10 cellular contexts compared by ENCODE assay signal in genomic region chr16:89476379-89476778, GRCh38. TPM values are rescaled to one million over a fixed set of nuclear protein-coding genes. Genes with fewer than 3 reads are reported as not detected.
DNase-seq lines count a peak whose midpoint lies in the region; ATAC-seq and TF ChIP-seq lines count a peak whose summit lies in the region.
"Had no signal": no experiment of that assay in that cellular context is flagged by ENCODE, and none has a peak within 500 bp of the region (broad histone marks: within the 10 kb centered on the region; RNA-seq: fewer than 3 reads in every experiment).

No MANE protein-coding gene starts in this region.

- peaks cover 96% of the 10 kb centered on the region for H3K79me2 ChIP-seq in SU-DHL-6 (ENCODE audit: insufficient read depth, low read length)

- H3K4me2 ChIP-seq in SU-DHL-6 (ENCODE audit: low read depth, low read length, poor library complexity, severe bottlenecking): peak overlapping the region; percentile 52

- TF ChIP-seq CTCF in Caco-2 (IDR thresholded peaks at IDR 0.05; ENCODE audit: insufficient read depth in 1 of 2, low read depth in 1 of 2, low read length in 1 of 2, severe bottlenecking in 1 of 2, unreplicated experiment in 1 of 2): no peak
- TF ChIP-seq CTCF in SU-DHL-6 (IDR thresholded peaks at IDR 0.05; ENCODE audit: insufficient read depth, low read length, poor library complexity, severe bottlenecking): no peak

- H3K4me3 Mint-ChIP-seq in Caco-2 (ENCODE audit: unreplicated experiment) (no peak overlapping the region), memory B cell (peak overlapping the region; percentile 70)

- H3F3A ChIP-seq in SU-DHL-6 (ENCODE audit: insufficient read depth): peaks cover 21% of the 10 kb centered on the region

- CTCF ChIA-PET in Caco-2 (lab: Charles Lee): no interaction called here

- peaks cover 48% of the 10 kb centered on the region for H4K20me1 ChIP-seq in SU-DHL-6 (ENCODE audit: low read depth, low read length)

- peaks cover 69% of the 10 kb centered on the region for H3K4me1 ChIP-seq in Caco-2

- BruUV-seq in Caco-2 (replicated peaks; lab: Mats Ljungman, UMichigan): no TSS peak

- POLR2A ChIA-PET in Caco-2 (lab: Charles Lee): no interaction called here

- H2AFZ ChIP-seq in SU-DHL-6 (ENCODE audit: low read depth, low read length, severe bottlenecking): no peak overlapping the region

- no peaks in the 10 kb centered on the region for H3K36me3 ChIP-seq in Caco-2 (ENCODE audit: control insufficient read depth, insufficient read depth, low read length)
- H3K36me3 ChIP-seq in SU-DHL-6 (ENCODE audit: low read length): no peaks in the 10 kb centered on the region
- H3K36me3 ChIP-seq: sigmoid colon, thoracic aorta had no signal

- peaks cover 70% of the 10 kb centered on the region for H3K4me1 Mint-ChIP-seq in Caco-2 (ENCODE audit: low read depth, unreplicated experiment)
- H3K4me1 Mint-ChIP-seq in memory B cell: peaks cover 65% of the 10 kb centered on the region

- no peak for DNase-seq in Caco-2
- no peak for DNase-seq in memory B cell (ENCODE audit: low spot score in 2 of 2)
- DNase-seq in NOMO-1 treated with DMSO at 0.1 percent for 48 hours (lab: John Stamatoyannopoulos, UW; ENCODE audit: unreplicated experiment): no peak
- no peak for DNase-seq in NCI-H187 treated with DMSO at 0.1 percent for 48 hours (lab: John Stamatoyannopoulos, UW)
- DNase-seq: sigmoid colon had no signal

- no peaks in the 10 kb centered on the region for H3K9me3 ChIP-seq in Caco-2
- no peaks in the 10 kb centered on the region for H3K9me3 ChIP-seq in SU-DHL-6 (ENCODE audit: insufficient read depth, low read length)
- H3K9me3 ChIP-seq: sigmoid colon, thoracic aorta had no signal

- H3K9me3 Mint-ChIP-seq in Caco-2 (ENCODE audit: unreplicated experiment) (no peaks in the 10 kb centered on the region), memory B cell (no peaks in the 10 kb centered on the region)

- H3K27me3 Mint-ChIP-seq in Caco-2 (ENCODE audit: insufficient read depth, unreplicated experiment) (no peaks in the 10 kb centered on the region), memory B cell (no peaks in the 10 kb centered on the region)

- peak overlapping the region; percentile 89 for H3K27ac ChIP-seq in SU-DHL-6 (ENCODE audit: low read depth, low read length)
- H3K27ac ChIP-seq: sigmoid colon, thoracic aorta had no signal

- H3K9ac ChIP-seq in SU-DHL-6 (ENCODE audit: low read length): peak overlapping the region; percentile 27

- H3K9me2 ChIP-seq in SU-DHL-6 (replicated peaks; ENCODE audit: insufficient read depth, low read length): no peaks in the 10 kb centered on the region

- H3K27me3 ChIP-seq in Caco-2 (replicated peaks; ENCODE audit: control insufficient read depth, insufficient read depth, low read length) (no peaks in the 10 kb centered on the region), SU-DHL-6 (ENCODE audit: low read length) (no peaks in the 10 kb centered on the region)
- H3K27me3 ChIP-seq: sigmoid colon had no signal

- H3K27ac Mint-ChIP-seq in Caco-2 (ENCODE audit: unreplicated experiment) (peak overlapping the region; percentile 17), memory B cell (peak overlapping the region; percentile 73)

- H3K4me3 ChIP-seq in Caco-2 (ENCODE audit: low read depth, low read length) (no peak overlapping the region), SU-DHL-6 (ENCODE audit: insufficient read depth, low read length, poor library complexity, severe bottlenecking) (no peak overlapping the region)
- H3K4me3 ChIP-seq: sigmoid colon, thoracic aorta had no signal

- H3K36me3 Mint-ChIP-seq in Caco-2 (ENCODE audit: insufficient read depth, unreplicated experiment): peaks cover 72% of the 10 kb centered on the region
- H3K36me3 Mint-ChIP-seq in memory B cell: peaks cover 12% of the 10 kb centered on the region

- ATAC-seq in GM21737 (IDR thresholded peaks at IDR 0.05; ENCODE audit: unreplicated experiment): peak; percentile 18
- ATAC-seq in memory B cell (ENCODE audit: low read depth): peak; percentile 12
- ATAC-seq in HG02840 (IDR thresholded peaks at IDR 0.05; ENCODE audit: low FRiP score, unreplicated experiment): no peak
- ATAC-seq in GM19397 (IDR thresholded peaks at IDR 0.05; ENCODE audit: unreplicated experiment): no peak

- intact Hi-C loops in Caco-2 (cut with micrococcal nuclease; ENCODE audit: unreplicated experiment): loop anchor here (5.0 kb wide), 1 partner anchor 69 kb away; no protein-coding TSS in a partner anchor

RNA-seq across cellular contexts. Expression of gene ANKRD11, which starts 14.0 kb away (rescaled TPM):
- total RNA-seq in Caco-2 (2022): 297 TPM in 2 replicates

RNA-seq across cellular contexts. Expression of gene SPG7, which starts 31.8 kb away (rescaled TPM):
- 159 and 178 TPM in 2 replicates for total RNA-seq in Caco-2 (2022)

Comparison
In these comparisons a context has a peak if more than half of its experiments do, and no peak if none do; other contexts are left out.
1. ATAC-seq: peak in GM21737 (single experiment) and memory B cell (single experiment); none in HG02840 (single experiment) and GM19397 (single experiment).